Comparison of ENCODE assay signal across 2 cellular contexts in the genomic region with DNA sequence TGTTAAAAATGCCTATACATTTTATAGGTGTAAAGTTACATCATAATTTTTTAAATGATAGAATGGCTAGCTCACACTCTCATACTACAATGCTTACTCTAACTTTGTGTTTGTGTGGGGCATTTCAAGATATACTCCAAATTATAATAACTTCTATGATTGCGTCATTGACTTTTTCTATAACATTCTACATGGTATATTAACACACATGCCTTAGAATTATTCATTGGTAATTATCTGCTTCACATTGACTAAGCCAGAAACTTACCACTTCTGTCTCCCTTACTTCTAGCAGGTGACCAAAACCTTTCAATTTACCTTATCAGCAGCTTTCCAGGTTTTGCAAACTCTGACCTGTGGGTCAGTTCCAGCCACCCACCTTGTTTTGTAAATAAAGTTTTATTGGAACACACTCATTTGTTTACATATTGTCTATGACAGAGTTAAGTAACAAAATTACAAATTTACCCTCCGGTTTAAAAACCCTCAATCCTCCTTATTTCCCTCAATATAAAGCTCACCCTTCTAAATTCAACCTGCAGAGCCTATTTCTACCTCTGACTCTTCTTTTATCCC.
TF ChIP-seq lines count a peak whose summit lies in the region.

No MANE protein-coding gene starts in this region.

TF ChIP-seq in A549, 52 proteins besides CTCF, POLR2A, EP300 and RAD21:
- TF ChIP-seq MAZ (IDR thresholded peaks at IDR 0.05; ENCODE audit: borderline replicate concordance, low read depth, low read length) (no peak), HOXA7 (CRISPR knock-in tag; IDR thresholded peaks at IDR 0.05) (no peak), CEBPB (IDR thresholded peaks at IDR 0.05) (peak in 1 of 2 experiments; percentile 19; a peak in 1 of 4 replicates)

TF ChIP-seq in IMR-90, 13 proteins besides CTCF, POLR2A, EP300 and RAD21:
- TF ChIP-seq RCOR1 (IDR thresholded peaks at IDR 0.05; ENCODE audit: insufficient replicate concordance, low read length): no peak
- peak; percentile 83 for TF ChIP-seq CEBPB (IDR thresholded peaks at IDR 0.05; ENCODE audit: low read depth, low read length)
